Comparison of ENCODE assay signal across 28 cellular contexts in genomic region chr22:29207562-29208501, GRCh38. TPM values are rescaled to one million over a fixed set of nuclear protein-coding genes. Genes with fewer than 3 reads are reported as not detected.
DNase-seq lines count a peak whose midpoint lies in the region; ATAC-seq, FAIRE-seq and TF ChIP-seq lines count a peak whose summit lies in the region.
"Had no signal": no experiment of that assay in that cellular context is flagged by ENCODE, and none has a peak within 500 bp of the region (broad histone marks: within the 10 kb centered on the region; RNA-seq: fewer than 3 reads in every experiment).

No MANE protein-coding gene starts in this region.

- intact Hi-C loops in lower leg skin (cut with DNase I; ENCODE audit: low total_unique reads) = no loop called here

- TF ChIP-seq POLR2A in GM12892 (IDR thresholded peaks at IDR 0.05; ENCODE audit: low read depth, low read length) = no peak
- TF ChIP-seq POLR2A in lower leg skin (IDR thresholded peaks at IDR 0.05) = no peak

- H3K27ac ChIP-seq in BLaER1 treated with 17β-estradiol and CSF1 and Interleukin-3, amounts not matched to agents 10 nM and 100 nM = no peak overlapping the region
- no peak overlapping the region for H3K27ac ChIP-seq in RWPE2 (ENCODE audit: poor library complexity, severe bottlenecking)
- H3K27ac ChIP-seq: brain microvascular endothelial cell, GM23248, tibial nerve had no signal

- peak; percentile 57 for FAIRE-seq in GM12892 (lab: Jason Lieb, UNC)

- H3K27me3 ChIP-seq in BLaER1 treated with 17β-estradiol and CSF1 and Interleukin-3, amounts not matched to agents 10 nM and 100 nM = peaks cover 75 to 100% (median 96%) of the 10 kb centered on the region in 11 experiments
- peaks cover 10% of the 10 kb centered on the region for H3K27me3 ChIP-seq in RWPE2 (ENCODE audit: insufficient read depth, poor library complexity, severe bottlenecking)

- DNase-seq in GM12892 (ENCODE audit: insufficient read length) = no peak
- DNase-seq in RWPE2 (ENCODE audit: low spot score) = peak; percentile 39
- DNase-seq in neural crest cell (ENCODE audit: low read depth, low spot score) = no peak
- DNase-seq in lower leg skin (ENCODE audit: low spot score in 2 of 2) = no peak
- no peak for DNase-seq in effector CD4-positive, alpha-beta T cell
- DNase-seq in G401 (ENCODE audit: low spot score) = no peak
- DNase-seq: activated CD4-positive, alpha-beta T cell treated with anti-CD3 and anti-CD28 coated beads, Interleukin-2, amount 50 U/mL, for 1 hour; activated T-cell treated with anti-CD3 and anti-CD28 coated beads, Interleukin-2, amount 50 U/mL, for 4 hours; BE2C; brain microvascular endothelial cell; Calu3; effector memory CD4-positive, alpha-beta T cell; GM23248; islet precursor cell; midbrain; natural killer cell; NCI-H1105 treated with DMSO at 0.1 percent for 48 hours; NCI-H2029; NCI-H2227 treated with DMSO at 0.1 percent for 48 hours; NCI-H526 treated with DMSO at 0.1 percent for 48 hours; right cardiac atrium; SIG-M5; stimulated activated CD4-positive, alpha-beta T cell treated with anti-CD3 and anti-CD28 coated beads, Interleukin-2, amount 100 ng/mL, for 48 hours had no signal

- 66 to 67% methylated on average over 11 of the region's 11 CpGs for WGBS in lower leg skin, 2 donors

- no peaks in the 10 kb centered on the region for H3K9me3 Mint-ChIP-seq in neural crest cell
- H3K9me3 Mint-ChIP-seq: activated T-cell treated with anti-CD3 and anti-CD28 coated beads, Interleukin-2, amount 50 U/mL, for 4 hours; natural killer cell; WTC11 had no signal

- H3K27ac Mint-ChIP-seq in neural crest cell (ENCODE audit: unreplicated experiment) = no peak overlapping the region
- H3K27ac Mint-ChIP-seq: natural killer cell, WTC11 had no signal

- no peak overlapping the region for H3K9ac ChIP-seq in BLaER1 treated with 17β-estradiol and CSF1 and Interleukin-3, amounts not matched to agents 10 nM and 100 nM
- H3K9ac ChIP-seq: GM23248 had no signal

- peak overlapping the region; percentile 61 to 79 (median 70); a peak in 19 of 22 replicates for H3K4me2 ChIP-seq in BLaER1 treated with 17β-estradiol and CSF1 and Interleukin-3, amounts not matched to agents 10 nM and 100 nM

- peaks cover 13% of the 10 kb centered on the region for H3K27me3 Mint-ChIP-seq in neural crest cell (ENCODE audit: low read depth)

- H3K9me3 ChIP-seq in BLaER1 treated with 17β-estradiol and CSF1 and Interleukin-3, amounts not matched to agents 10 nM and 100 nM (replicated peaks in 1 of 11) = no peaks in the 10 kb centered on the region
- no peaks in the 10 kb centered on the region for H3K9me3 ChIP-seq in RWPE2 (ENCODE audit: severe bottlenecking)
- H3K9me3 ChIP-seq: BE2C, tibial nerve had no signal

- no peak overlapping the region for H3K4me3 ChIP-seq in BLaER1 treated with 17β-estradiol and CSF1 and Interleukin-3, amounts not matched to agents 10 nM and 100 nM
- H3K4me3 ChIP-seq in RWPE2 (ENCODE audit: severe bottlenecking) (no peak overlapping the region), lower leg skin (ENCODE audit: low read depth, poor library complexity, severe bottlenecking) (no peak overlapping the region)
- H3K4me3 ChIP-seq: GM23248, tibial nerve had no signal

- H3K4me3 Mint-ChIP-seq in neural crest cell = peak overlapping the region; percentile 90
- H3K4me3 Mint-ChIP-seq: activated T-cell treated with anti-CD3 and anti-CD28 coated beads, Interleukin-2, amount 50 U/mL, for 4 hours; natural killer cell had no signal

- ATAC-seq in RWPE2 (ENCODE audit: low read depth) (no peak), GM19463 (IDR thresholded peaks at IDR 0.05; ENCODE audit: unreplicated experiment) (no peak)
- ATAC-seq: activated T-cell treated with anti-CD3 and anti-CD28 coated beads, Interleukin-2, amount 50 U/mL, for 4 hours; natural killer cell; Panc1; right cardiac atrium had no signal

- in situ Hi-C loops in G401 (cut with HindIII; ENCODE audit: low sequenced_read_pairs) = loop anchor here (5.0 kb wide), 1 partner anchor 201 kb away; no protein-coding TSS in a partner anchor

- H3K4me1 ChIP-seq in BLaER1 treated with 17β-estradiol and CSF1 and Interleukin-3, amounts not matched to agents 10 nM and 100 nM = peaks cover 39 to 58% (median 49%) of the 10 kb centered on the region in 10 experiments
- H3K4me1 ChIP-seq in RWPE2 (ENCODE audit: insufficient read depth, poor library complexity, severe bottlenecking) = no peaks in the 10 kb centered on the region
- H3K4me1 ChIP-seq: BE2C had no signal

- no peak for TF ChIP-seq CTCF in RWPE2 (IDR thresholded peaks at IDR 0.05; ENCODE audit: poor library complexity, severe bottlenecking)
- TF ChIP-seq CTCF in neural crest cell (conservative IDR thresholded peaks at IDR 0.05) = no peak
- TF ChIP-seq CTCF in lower leg skin (IDR thresholded peaks at IDR 0.05) = no peak

- peaks cover 0 to 87% (median 72%) of the 10 kb centered on the region in 11 experiments; a peak in 18 of 22 replicates for H4K20me1 ChIP-seq in BLaER1 treated with 17β-estradiol and CSF1 and Interleukin-3, amounts not matched to agents 10 nM and 100 nM

- H3K4me1 Mint-ChIP-seq in neural crest cell = peaks cover 42% of the 10 kb centered on the region

- no peaks in the 10 kb centered on the region for H3K36me3 Mint-ChIP-seq in neural crest cell (ENCODE audit: low read depth)
- H3K36me3 Mint-ChIP-seq: natural killer cell, WTC11 had no signal

- no peaks in the 10 kb centered on the region for H3K36me3 ChIP-seq in BLaER1 treated with 17β-estradiol and CSF1 and Interleukin-3, amounts not matched to agents 10 nM and 100 nM
- H3K36me3 ChIP-seq in RWPE2 (ENCODE audit: low read depth) = no peaks in the 10 kb centered on the region
- H3K36me3 ChIP-seq: BE2C, brain microvascular endothelial cell, tibial nerve had no signal

RNA-seq across cellular contexts. Expression of gene EMID1, which starts 2.1 kb away (rescaled TPM):
- polyA plus RNA-seq in GM12892 (2012; ENCODE audit: missing spikeins) = 10.9 TPM
- total RNA-seq in neural crest cell (9.0 and 10.4 TPM in 2 replicates), lower leg skin (1 to 10 TPM; 2.8 to 4.8 (median 3.6) TPM)
- 7.9 and 20.7 TPM in 2 replicates for total RNA-seq in G401 (2014; rRNA removed; shearing (Covaris generic))
- total RNA-seq: GM23248 had no signal
- polyA plus RNA-seq: GM23248 had no signal

RNA-seq across cellular contexts. Expression of gene RHBDD3, which starts 59.9 kb away (rescaled TPM):
- polyA plus RNA-seq in GM12892 (2012; ENCODE audit: missing spikeins) = 8.0 TPM
- 64.9 and 65.6 TPM in 2 replicates for total RNA-seq in neural crest cell
- total RNA-seq in lower leg skin = 10 to 100 TPM in 3 of 4 donors, 1 to 10 TPM in 1; 8.9 to 24.1 (median 20.5) TPM
- total RNA-seq in G401 (2014; rRNA removed; shearing (Covaris generic)) = 82.7 and 117 TPM in 2 replicates
